ENCODE assay signal across 1 cellular context in the genomic region with DNA sequence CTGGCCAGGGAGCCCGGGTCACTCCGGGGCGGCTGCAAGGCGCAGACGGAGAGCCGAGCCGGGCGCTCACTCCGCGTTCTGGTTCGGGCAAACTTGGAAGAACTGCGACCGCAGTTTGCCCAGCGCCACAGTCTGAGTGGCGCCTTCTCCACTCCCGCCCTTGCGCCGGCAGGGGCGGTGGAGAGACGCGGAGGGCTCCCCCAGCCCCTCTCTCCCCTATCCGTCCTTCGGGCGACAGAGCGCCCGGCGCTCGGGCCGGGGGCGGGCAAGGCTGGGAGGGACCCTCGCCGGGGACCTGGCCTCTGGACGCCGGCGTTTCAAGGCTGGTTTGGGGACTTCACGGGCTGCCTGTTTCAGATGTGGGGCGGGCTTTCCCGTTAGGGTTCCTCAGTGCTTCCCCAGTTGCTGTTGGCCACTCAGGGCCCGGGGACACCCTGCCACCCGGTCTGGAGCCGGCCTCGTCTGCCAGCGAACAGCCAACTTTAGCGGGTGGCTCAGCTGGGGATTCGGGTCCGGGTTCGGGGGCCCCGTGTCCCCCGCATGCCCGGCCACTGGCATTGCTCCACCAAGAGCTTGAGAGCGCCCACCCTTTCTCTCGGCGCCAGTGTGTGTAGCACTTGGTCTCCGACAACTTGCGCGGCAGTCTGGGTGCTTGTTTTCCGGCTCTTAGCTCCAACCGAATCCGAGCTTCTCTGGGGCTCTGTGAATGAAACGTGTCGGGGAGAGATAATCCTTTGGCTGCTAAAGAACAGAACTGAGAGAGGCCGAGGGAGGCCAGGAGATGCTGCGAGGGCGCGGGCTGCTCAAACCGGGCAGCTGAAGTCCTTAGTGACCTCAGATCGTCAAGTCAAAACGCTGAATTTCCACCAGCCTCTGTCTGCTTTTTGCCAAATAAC.
TF ChIP-seq lines count a peak whose summit lies in the region.

No MANE protein-coding gene starts in this region.

TF ChIP-seq in HEK293, 187 proteins besides CTCF, POLR2A, EP300 and RAD21 (continued from another document and continues in another):
- TF ChIP-seq, protein P1, sequence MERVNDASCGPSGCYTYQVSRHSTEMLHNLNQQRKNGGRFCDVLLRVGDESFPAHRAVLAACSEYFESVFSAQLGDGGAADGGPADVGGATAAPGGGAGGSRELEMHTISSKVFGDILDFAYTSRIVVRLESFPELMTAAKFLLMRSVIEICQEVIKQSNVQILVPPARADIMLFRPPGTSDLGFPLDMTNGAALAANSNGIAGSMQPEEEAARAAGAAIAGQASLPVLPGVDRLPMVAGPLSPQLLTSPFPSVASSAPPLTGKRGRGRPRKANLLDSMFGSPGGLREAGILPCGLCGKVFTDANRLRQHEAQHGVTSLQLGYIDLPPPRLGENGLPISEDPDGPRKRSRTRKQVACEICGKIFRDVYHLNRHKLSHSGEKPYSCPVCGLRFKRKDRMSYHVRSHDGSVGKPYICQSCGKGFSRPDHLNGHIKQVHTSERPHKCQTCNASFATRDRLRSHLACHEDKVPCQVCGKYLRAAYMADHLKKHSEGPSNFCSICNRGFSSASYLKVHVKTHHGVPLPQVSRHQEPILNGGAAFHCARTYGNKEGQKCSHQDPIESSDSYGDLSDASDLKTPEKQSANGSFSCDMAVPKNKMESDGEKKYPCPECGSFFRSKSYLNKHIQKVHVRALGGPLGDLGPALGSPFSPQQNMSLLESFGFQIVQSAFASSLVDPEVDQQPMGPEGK (tag by site-specific recombination; IDR thresholded peaks at IDR 0.05), result peak; percentile 91
- TF ChIP-seq, protein P2, sequence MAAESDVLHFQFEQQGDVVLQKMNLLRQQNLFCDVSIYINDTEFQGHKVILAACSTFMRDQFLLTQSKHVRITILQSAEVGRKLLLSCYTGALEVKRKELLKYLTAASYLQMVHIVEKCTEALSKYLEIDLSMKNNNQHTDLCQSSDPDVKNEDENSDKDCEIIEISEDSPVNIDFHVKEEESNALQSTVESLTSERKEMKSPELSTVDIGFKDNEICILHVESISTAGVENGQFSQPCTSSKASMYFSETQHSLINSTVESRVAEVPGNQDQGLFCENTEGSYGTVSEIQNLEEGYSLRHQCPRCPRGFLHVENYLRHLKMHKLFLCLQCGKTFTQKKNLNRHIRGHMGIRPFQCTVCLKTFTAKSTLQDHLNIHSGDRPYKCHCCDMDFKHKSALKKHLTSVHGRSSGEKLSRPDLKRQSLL (tag by site-specific recombination; IDR thresholded peaks at IDR 0.05), result peak; percentile 35; the same call in 1 of the 2 replicates
- TF ChIP-seq ZNF596 (tag by site-specific recombination; IDR thresholded peaks at IDR 0.05) (peak; percentile 59; the same call in 1 of the 2 replicates), HOXC10 (CRISPR knock-in tag; IDR thresholded peaks at IDR 0.05) (no peak), ZNF16 (tag by site-specific recombination; IDR thresholded peaks at IDR 0.05; ENCODE audit: low read depth) (no peak), YY1 (tag by site-specific recombination; IDR thresholded peaks at IDR 0.05) (0 out of 2 replicates have a peak, but pooled peaks have one; percentile 26), ZNF10 (tag by site-specific recombination; IDR thresholded peaks at IDR 0.05) (no peak), BCL11B (tag by site-specific recombination; IDR thresholded peaks at IDR 0.05; ENCODE audit: low read depth) (no peak; the same call in 1 of the 2 replicates), ZSCAN30 (tag by site-specific recombination; IDR thresholded peaks at IDR 0.05) (peak; percentile 67), ZNF501 (tag by site-specific recombination; IDR thresholded peaks at IDR 0.05) (peak; percentile 81; the same call in 1 of the 2 replicates), ZNF658 (tag by site-specific recombination; IDR thresholded peaks at IDR 0.05) (no peak), ZFHX2 (tag by site-specific recombination; conservative IDR thresholded peaks at IDR 0.05) (0 out of 2 replicates have a peak, but pooled peaks have one; percentile 6), ZNF341 (tag by site-specific recombination; IDR thresholded peaks at IDR 0.05; ENCODE audit: low read depth) (peak; percentile 88), ZNF324 (tag by site-specific recombination; IDR thresholded peaks at IDR 0.05) (0 out of 2 replicates have a peak, but pooled peaks have one; percentile 12), ZNF335 (tag by site-specific recombination; conservative IDR thresholded peaks at IDR 0.05) (peak; percentile 76), SCRT1 (tag by site-specific recombination; IDR thresholded peaks at IDR 0.05; ENCODE audit: borderline replicate concordance) (no peak), FEZF1 (tag by site-specific recombination; IDR thresholded peaks at IDR 0.05) (peak; percentile 44), ZNF366 (tag by site-specific recombination; conservative IDR thresholded peaks at IDR 0.05) (peak; percentile 64), GLIS1 (tag by site-specific recombination; IDR thresholded peaks at IDR 0.05) (peak; percentile 24; the same call in 1 of the 2 replicates), ZBTB8A (tag by site-specific recombination; IDR thresholded peaks at IDR 0.05) (peak; percentile 96), ZNF48 (tag by site-specific recombination; IDR thresholded peaks at IDR 0.05) (no peak), SP7 (tag by site-specific recombination; IDR thresholded peaks at IDR 0.05) (peak; percentile 29; the same call in 1 of the 2 replicates), ZBTB17 (tag by site-specific recombination; IDR thresholded peaks at IDR 0.05) (peak; percentile 70), ZFP37 (tag by site-specific recombination; IDR thresholded peaks at IDR 0.05) (peak; percentile 95)
- TF ChIP-seq, protein P3, sequence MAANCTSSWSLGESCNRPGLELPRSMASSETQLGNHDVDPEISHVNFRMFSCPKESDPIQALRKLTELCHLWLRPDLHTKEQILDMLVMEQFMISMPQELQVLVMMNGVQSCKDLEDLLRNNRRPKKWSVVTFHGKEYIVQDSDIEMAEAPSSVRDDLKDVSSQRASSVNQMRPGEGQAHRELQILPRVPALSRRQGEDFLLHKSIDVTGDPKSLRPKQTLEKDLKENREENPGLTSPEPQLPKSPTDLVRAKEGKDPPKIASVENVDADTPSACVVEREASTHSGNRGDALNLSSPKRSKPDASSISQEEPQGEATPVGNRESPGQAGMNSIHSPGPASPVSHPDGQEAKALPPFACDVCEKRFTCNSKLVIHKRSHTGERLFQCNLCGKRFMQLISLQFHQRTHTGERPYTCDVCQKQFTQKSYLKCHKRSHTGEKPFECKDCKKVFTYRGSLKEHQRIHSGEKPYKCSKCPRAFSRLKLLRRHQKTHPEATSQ (tag by site-specific recombination; IDR thresholded peaks at IDR 0.05), result 0 out of 2 replicates have a peak, but pooled peaks have one; percentile 0
- TF ChIP-seq, protein P4, sequence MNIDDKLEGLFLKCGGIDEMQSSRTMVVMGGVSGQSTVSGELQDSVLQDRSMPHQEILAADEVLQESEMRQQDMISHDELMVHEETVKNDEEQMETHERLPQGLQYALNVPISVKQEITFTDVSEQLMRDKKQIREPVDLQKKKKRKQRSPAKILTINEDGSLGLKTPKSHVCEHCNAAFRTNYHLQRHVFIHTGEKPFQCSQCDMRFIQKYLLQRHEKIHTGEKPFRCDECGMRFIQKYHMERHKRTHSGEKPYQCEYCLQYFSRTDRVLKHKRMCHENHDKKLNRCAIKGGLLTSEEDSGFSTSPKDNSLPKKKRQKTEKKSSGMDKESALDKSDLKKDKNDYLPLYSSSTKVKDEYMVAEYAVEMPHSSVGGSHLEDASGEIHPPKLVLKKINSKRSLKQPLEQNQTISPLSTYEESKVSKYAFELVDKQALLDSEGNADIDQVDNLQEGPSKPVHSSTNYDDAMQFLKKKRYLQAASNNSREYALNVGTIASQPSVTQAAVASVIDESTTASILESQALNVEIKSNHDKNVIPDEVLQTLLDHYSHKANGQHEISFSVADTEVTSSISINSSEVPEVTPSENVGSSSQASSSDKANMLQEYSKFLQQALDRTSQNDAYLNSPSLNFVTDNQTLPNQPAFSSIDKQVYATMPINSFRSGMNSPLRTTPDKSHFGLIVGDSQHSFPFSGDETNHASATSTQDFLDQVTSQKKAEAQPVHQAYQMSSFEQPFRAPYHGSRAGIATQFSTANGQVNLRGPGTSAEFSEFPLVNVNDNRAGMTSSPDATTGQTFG (tag by site-specific recombination; IDR thresholded peaks at IDR 0.05; ENCODE audit: borderline replicate concordance), result no peak
- TF ChIP-seq, protein P5, sequence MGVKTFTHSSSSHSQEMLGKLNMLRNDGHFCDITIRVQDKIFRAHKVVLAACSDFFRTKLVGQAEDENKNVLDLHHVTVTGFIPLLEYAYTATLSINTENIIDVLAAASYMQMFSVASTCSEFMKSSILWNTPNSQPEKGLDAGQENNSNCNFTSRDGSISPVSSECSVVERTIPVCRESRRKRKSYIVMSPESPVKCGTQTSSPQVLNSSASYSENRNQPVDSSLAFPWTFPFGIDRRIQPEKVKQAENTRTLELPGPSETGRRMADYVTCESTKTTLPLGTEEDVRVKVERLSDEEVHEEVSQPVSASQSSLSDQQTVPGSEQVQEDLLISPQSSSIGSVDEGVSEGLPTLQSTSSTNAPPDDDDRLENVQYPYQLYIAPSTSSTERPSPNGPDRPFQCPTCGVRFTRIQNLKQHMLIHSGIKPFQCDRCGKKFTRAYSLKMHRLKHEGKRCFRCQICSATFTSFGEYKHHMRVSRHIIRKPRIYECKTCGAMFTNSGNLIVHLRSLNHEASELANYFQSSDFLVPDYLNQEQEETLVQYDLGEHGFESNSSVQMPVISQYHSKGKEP (tag by site-specific recombination; IDR thresholded peaks at IDR 0.05), result peak; percentile 17; the same call in 1 of the 2 replicates
- TF ChIP-seq, protein P6, sequence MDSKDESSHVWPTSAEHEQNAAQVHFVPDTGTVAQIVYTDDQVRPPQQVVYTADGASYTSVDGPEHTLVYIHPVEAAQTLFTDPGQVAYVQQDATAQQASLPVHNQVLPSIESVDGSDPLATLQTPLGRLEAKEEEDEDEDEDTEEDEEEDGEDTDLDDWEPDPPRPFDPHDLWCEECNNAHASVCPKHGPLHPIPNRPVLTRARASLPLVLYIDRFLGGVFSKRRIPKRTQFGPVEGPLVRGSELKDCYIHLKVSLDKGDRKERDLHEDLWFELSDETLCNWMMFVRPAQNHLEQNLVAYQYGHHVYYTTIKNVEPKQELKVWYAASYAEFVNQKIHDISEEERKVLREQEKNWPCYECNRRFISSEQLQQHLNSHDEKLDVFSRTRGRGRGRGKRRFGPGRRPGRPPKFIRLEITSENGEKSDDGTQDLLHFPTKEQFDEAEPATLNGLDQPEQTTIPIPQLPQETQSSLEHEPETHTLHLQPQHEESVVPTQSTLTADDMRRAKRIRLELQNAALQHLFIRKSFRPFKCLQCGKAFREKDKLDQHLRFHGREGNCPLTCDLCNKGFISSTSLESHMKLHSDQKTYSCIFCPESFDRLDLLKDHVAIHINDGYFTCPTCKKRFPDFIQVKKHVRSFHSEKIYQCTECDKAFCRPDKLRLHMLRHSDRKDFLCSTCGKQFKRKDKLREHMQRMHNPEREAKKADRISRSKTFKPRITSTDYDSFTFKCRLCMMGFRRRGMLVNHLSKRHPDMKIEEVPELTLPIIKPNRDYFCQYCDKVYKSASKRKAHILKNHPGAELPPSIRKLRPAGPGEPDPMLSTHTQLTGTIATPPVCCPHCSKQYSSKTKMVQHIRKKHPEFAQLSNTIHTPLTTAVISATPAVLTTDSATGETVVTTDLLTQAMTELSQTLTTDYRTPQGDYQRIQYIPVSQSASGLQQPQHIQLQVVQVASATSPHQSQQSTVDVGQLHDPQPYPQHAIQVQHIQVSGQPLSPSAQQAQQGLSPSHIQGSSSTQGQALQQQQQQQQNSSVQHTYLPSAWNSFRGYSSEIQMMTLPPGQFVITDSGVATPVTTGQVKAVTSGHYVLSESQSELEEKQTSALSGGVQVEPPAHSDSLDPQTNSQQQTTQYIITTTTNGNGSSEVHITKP (tag by site-specific recombination; IDR thresholded peaks at IDR 0.05), result 0 out of 2 replicates have a peak, but pooled peaks have one; percentile 16
- TF ChIP-seq, protein P7, sequence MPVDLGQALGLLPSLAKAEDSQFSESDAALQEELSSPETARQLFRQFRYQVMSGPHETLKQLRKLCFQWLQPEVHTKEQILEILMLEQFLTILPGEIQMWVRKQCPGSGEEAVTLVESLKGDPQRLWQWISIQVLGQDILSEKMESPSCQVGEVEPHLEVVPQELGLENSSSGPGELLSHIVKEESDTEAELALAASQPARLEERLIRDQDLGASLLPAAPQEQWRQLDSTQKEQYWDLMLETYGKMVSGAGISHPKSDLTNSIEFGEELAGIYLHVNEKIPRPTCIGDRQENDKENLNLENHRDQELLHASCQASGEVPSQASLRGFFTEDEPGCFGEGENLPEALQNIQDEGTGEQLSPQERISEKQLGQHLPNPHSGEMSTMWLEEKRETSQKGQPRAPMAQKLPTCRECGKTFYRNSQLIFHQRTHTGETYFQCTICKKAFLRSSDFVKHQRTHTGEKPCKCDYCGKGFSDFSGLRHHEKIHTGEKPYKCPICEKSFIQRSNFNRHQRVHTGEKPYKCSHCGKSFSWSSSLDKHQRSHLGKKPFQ (tag by site-specific recombination; IDR thresholded peaks at IDR 0.05), result peak; percentile 6; the same call in 1 of the 2 replicates
- TF ChIP-seq, protein P8, sequence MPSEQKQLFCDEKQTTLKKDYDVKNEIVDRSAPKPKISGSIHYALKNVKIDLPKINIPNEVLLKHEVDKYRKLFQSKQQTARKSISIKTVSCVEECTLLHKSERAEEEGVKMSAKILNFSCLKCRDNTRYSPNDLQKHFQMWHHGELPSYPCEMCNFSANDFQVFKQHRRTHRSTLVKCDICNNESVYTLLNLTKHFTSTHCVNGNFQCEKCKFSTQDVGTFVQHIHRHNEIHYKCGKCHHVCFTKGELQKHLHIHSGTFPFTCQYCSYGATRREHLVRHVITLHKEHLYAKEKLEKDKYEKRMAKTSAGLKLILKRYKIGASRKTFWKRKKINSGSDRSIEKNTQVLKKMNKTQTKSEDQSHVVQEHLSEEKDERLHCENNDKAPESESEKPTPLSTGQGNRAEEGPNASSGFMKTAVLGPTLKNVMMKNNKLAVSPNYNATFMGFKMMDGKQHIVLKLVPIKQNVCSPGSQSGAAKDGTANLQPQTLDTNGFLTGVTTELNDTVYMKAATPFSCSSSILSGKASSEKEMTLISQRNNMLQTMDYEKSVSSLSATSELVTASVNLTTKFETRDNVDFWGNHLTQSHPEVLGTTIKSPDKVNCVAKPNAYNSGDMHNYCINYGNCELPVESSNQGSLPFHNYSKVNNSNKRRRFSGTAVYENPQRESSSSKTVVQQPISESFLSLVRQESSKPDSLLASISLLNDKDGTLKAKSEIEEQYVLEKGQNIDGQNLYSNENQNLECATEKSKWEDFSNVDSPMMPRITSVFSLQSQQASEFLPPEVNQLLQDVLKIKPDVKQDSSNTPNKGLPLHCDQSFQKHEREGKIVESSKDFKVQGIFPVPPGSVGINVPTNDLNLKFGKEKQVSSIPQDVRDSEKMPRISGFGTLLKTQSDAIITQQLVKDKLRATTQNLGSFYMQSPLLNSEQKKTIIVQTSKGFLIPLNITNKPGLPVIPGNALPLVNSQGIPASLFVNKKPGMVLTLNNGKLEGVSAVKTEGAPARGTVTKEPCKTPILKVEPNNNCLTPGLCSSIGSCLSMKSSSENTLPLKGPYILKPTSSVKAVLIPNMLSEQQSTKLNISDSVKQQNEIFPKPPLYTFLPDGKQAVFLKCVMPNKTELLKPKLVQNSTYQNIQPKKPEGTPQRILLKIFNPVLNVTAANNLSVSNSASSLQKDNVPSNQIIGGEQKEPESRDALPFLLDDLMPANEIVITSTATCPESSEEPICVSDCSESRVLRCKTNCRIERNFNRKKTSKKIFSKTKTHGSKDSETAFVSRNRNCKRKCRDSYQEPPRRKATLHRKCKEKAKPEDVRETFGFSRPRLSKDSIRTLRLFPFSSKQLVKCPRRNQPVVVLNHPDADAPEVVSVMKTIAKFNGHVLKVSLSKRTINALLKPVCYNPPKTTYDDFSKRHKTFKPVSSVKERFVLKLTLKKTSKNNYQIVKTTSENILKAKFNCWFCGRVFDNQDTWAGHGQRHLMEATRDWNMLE (tag by site-specific recombination; conservative IDR thresholded peaks at IDR 0.05; ENCODE audit: low read depth), result no peak
